Comparison of ENCODE assay signal across 12 cellular contexts in genomic region chr16:88472042-88472441, GRCh38. TPM values are rescaled to one million over a fixed set of nuclear protein-coding genes. Genes with fewer than 3 reads are reported as not detected.
DNase-seq lines count a peak whose midpoint lies in the region; ATAC-seq and TF ChIP-seq lines count a peak whose summit lies in the region.
"Had no signal": no experiment of that assay in that cellular context is flagged by ENCODE, and none has a peak within 500 bp of the region (broad histone marks: within the 10 kb centered on the region; RNA-seq: fewer than 3 reads in every experiment).

No MANE protein-coding gene starts in this region.

- H3K4me3 Mint-ChIP-seq in CD4-positive, CD25-positive, alpha-beta regulatory T cell, result no peak overlapping the region
- peak overlapping the region; percentile 29 for H3K4me3 Mint-ChIP-seq in central memory CD8-positive, alpha-beta T cell

- peak overlapping the region in 2 of 3 donors; percentile 43 to 52 for H3K27ac Mint-ChIP-seq in CD4-positive, CD25-positive, alpha-beta regulatory T cell
- H3K27ac Mint-ChIP-seq in central memory CD8-positive, alpha-beta T cell (ENCODE audit: low read depth), result no peak overlapping the region
- H3K27ac Mint-ChIP-seq: IgD-negative memory B cell had no signal

- H3K4ac ChIP-seq in neuronal stem cell (ENCODE audit: low read length), result no peak overlapping the region

- no CpG with 5 or more reads among the region's 11 CpGs for WGBS in neuronal stem cell (ENCODE audit: extremely low coverage in 2 of 2, insufficient read length in 2 of 2, insufficient replicate concordance in 1 of 2), 2 donors

- H3K4me2 ChIP-seq in DND-41 (ENCODE audit: insufficient read depth, low read length), result no peak overlapping the region
- H3K4me2 ChIP-seq in neuronal stem cell (ENCODE audit: insufficient read depth, low read length, poor library complexity, severe bottlenecking), result no peak overlapping the region

- peak overlapping the region; percentile 81 for H2AK5ac ChIP-seq in neuronal stem cell (ENCODE audit: low read depth, low read length)

- H4K20me1 ChIP-seq in DND-41 (ENCODE audit: insufficient read depth, low read length), result peaks cover 81% of the 10 kb centered on the region

- H3K36me3 Mint-ChIP-seq in CD4-positive, CD25-positive, alpha-beta regulatory T cell, result no peaks in the 10 kb centered on the region
- H3K36me3 Mint-ChIP-seq in central memory CD8-positive, alpha-beta T cell (ENCODE audit: insufficient read depth), result peaks cover 39% of the 10 kb centered on the region
- H3K36me3 Mint-ChIP-seq: IgD-negative memory B cell had no signal

- peaks cover 5 to 54% (median 22%) of the 10 kb centered on the region in 4 donors for H3K4me1 Mint-ChIP-seq in CD4-positive, CD25-positive, alpha-beta regulatory T cell
- H3K4me1 Mint-ChIP-seq in central memory CD8-positive, alpha-beta T cell, result peaks cover 48% of the 10 kb centered on the region

- H2AFZ ChIP-seq in DND-41 (ENCODE audit: low read depth, low read length), result no peak overlapping the region
- H2AFZ ChIP-seq in neuronal stem cell (ENCODE audit: low read length), result no peak overlapping the region

- H3K27me3 Mint-ChIP-seq in CD4-positive, CD25-positive, alpha-beta regulatory T cell, result peaks cover 10% of the 10 kb centered on the region
- H3K27me3 Mint-ChIP-seq in central memory CD8-positive, alpha-beta T cell, result no peaks in the 10 kb centered on the region
- H3K27me3 Mint-ChIP-seq: IgD-negative memory B cell had no signal

- no peaks in the 10 kb centered on the region for H3K27me3 ChIP-seq in CD4-positive, CD25-positive, alpha-beta regulatory T cell (ENCODE audit: control insufficient read depth, insufficient read depth, low read length)
- no peaks in the 10 kb centered on the region for H3K27me3 ChIP-seq in DND-41 (ENCODE audit: insufficient read depth, low read length, poor library complexity)
- no peaks in the 10 kb centered on the region for H3K27me3 ChIP-seq in neuronal stem cell (ENCODE audit: control insufficient read depth in 3 of 3, insufficient read depth in 3 of 3, low read depth in 1 of 3, low read length in 3 of 3)

- DNase-seq in CD4-positive, CD25-positive, alpha-beta regulatory T cell, result no peak
- peak; percentile 14 for DNase-seq in DND-41
- no peak for DNase-seq in central memory CD8-positive, alpha-beta T cell (ENCODE audit: low spot score in 2 of 2)
- no peak for DNase-seq in neuronal stem cell (ENCODE audit: low spot score)
- DNase-seq in mesenteric fat pad (ENCODE audit: low spot score), result no peak
- DNase-seq in activated CD8-positive, alpha-beta memory T cell treated with anti-CD3 and anti-CD28 coated beads, Interleukin-2, amount 50 U/mL, for 48 hours, result no peak
- DNase-seq in SKM-1 (lab: John Stamatoyannopoulos, UW; ENCODE audit: unreplicated experiment), result no peak
- DNase-seq: NCI-H1417, NCI-H1930, NCI-H526 treated with DMSO at 0.1 percent for 48 hours had no signal

- H4K8ac ChIP-seq in neuronal stem cell (ENCODE audit: low read depth, low read length), result no peak overlapping the region

- H3K4me3 ChIP-seq in CD4-positive, CD25-positive, alpha-beta regulatory T cell (ENCODE audit: low read depth, low read length), result no peak overlapping the region
- no peak overlapping the region for H3K4me3 ChIP-seq in DND-41 (ENCODE audit: low read depth in 1 of 2, low read length in 2 of 2)
- no peak overlapping the region for H3K4me3 ChIP-seq in neuronal stem cell (ENCODE audit: low read length in 2 of 2)
- H3K4me3 ChIP-seq: SK-N-MC had no signal

- H3K14ac ChIP-seq in neuronal stem cell (ENCODE audit: low read length), result peak overlapping the region; percentile 82

- H3K9ac ChIP-seq in DND-41 (ENCODE audit: low read depth, low read length), result no peak overlapping the region
- no peak overlapping the region for H3K9ac ChIP-seq in neuronal stem cell (ENCODE audit: low read depth, low read length, poor library complexity)

- no peaks in the 10 kb centered on the region for H3K36me3 ChIP-seq in CD4-positive, CD25-positive, alpha-beta regulatory T cell (ENCODE audit: control insufficient read depth, insufficient read depth, low read length)
- H3K36me3 ChIP-seq in DND-41 (ENCODE audit: insufficient read depth, low read length), result no peaks in the 10 kb centered on the region
- H3K36me3 ChIP-seq in neuronal stem cell (replicated peaks in 1 of 2; ENCODE audit: control insufficient read depth in 2 of 2, insufficient read depth in 2 of 2, low read length in 2 of 2), result no peaks in the 10 kb centered on the region

- H3K9me3 ChIP-seq in CD4-positive, CD25-positive, alpha-beta regulatory T cell (ENCODE audit: control insufficient read depth in 2 of 2, low read length in 2 of 2), result no peaks in the 10 kb centered on the region
- H3K9me3 ChIP-seq in DND-41 (ENCODE audit: insufficient read depth, low read length, severe bottlenecking) (no peaks in the 10 kb centered on the region), neuronal stem cell (replicated peaks in 1 of 2; ENCODE audit: control insufficient read depth in 2 of 2, insufficient read depth in 1 of 2, low read depth in 1 of 2, low read length in 2 of 2) (no peaks in the 10 kb centered on the region)

- no peaks in the 10 kb centered on the region for H3K79me2 ChIP-seq in DND-41 (ENCODE audit: insufficient read depth, low read length)

- no peaks in the 10 kb centered on the region for H3K79me1 ChIP-seq in neuronal stem cell (ENCODE audit: low read depth, low read length)

- H3K23ac ChIP-seq in neuronal stem cell (ENCODE audit: low read depth, low read length, poor library complexity), result peak overlapping the region; percentile 43

- H3K18ac ChIP-seq in neuronal stem cell (ENCODE audit: low read length), result no peak overlapping the region

- H2BK15ac ChIP-seq in neuronal stem cell (ENCODE audit: low read length), result peak overlapping the region; percentile 58

- no peak for ATAC-seq in CD4-positive, CD25-positive, alpha-beta regulatory T cell (ENCODE audit: low read depth in 2 of 2)
- no peak for ATAC-seq in DND-41 (ENCODE audit: insufficient read depth, low read depth)
- ATAC-seq in central memory CD8-positive, alpha-beta T cell (replicated peaks; ENCODE audit: extremely low read depth, poor library complexity, severe bottlenecking), result peak; percentile 12

- H3K27ac ChIP-seq in CD4-positive, CD25-positive, alpha-beta regulatory T cell (ENCODE audit: insufficient read depth, low read length, poor library complexity, severe bottlenecking), result peak overlapping the region; percentile 88
- H3K27ac ChIP-seq in DND-41 (ENCODE audit: low read length), result no peak overlapping the region
- no peak overlapping the region for H3K27ac ChIP-seq in neuronal stem cell (replicated peaks; ENCODE audit: low read length)
- H3K27ac ChIP-seq: SK-N-MC had no signal

- no peak overlapping the region for H2BK5ac ChIP-seq in neuronal stem cell (ENCODE audit: low read length)

- H2BK12ac ChIP-seq in neuronal stem cell (ENCODE audit: low read length), result no peak overlapping the region

- peaks cover 0 to 6% (median 0%) of the 10 kb centered on the region in 7 donors for H3K9me3 Mint-ChIP-seq in CD4-positive, CD25-positive, alpha-beta regulatory T cell
- no peaks in the 10 kb centered on the region for H3K9me3 Mint-ChIP-seq in central memory CD8-positive, alpha-beta T cell
- H3K9me3 Mint-ChIP-seq: IgD-negative memory B cell had no signal

- peaks cover 48% of the 10 kb centered on the region for H3K4me1 ChIP-seq in CD4-positive, CD25-positive, alpha-beta regulatory T cell (ENCODE audit: control insufficient read depth, insufficient read depth, low read length, poor library complexity, severe bottlenecking)
- H3K4me1 ChIP-seq in DND-41 (ENCODE audit: insufficient read depth, low read length) (no peaks in the 10 kb centered on the region), neuronal stem cell (ENCODE audit: control insufficient read depth in 2 of 2, insufficient read depth in 1 of 2, low read depth in 1 of 2, low read length in 2 of 2) (peaks cover 7 to 8% of the 10 kb centered on the region in 2 donors)

- no peak for TF ChIP-seq CTCF in DND-41 (IDR thresholded peaks at IDR 0.05; ENCODE audit: borderline replicate concordance, extremely low read depth, low read length, poor library complexity, severe bottlenecking)

- H2BK120ac ChIP-seq in neuronal stem cell (ENCODE audit: low read depth, low read length), result no peak overlapping the region

- H4K91ac ChIP-seq in neuronal stem cell (ENCODE audit: low read depth, low read length, poor library complexity), result no peak overlapping the region

RNA-seq across cellular contexts. Expression of gene ZFPM1, which starts 19.0 kb away (rescaled TPM):
- total RNA-seq in CD4-positive, CD25-positive, alpha-beta regulatory T cell, result 30.2 TPM
- polyA plus RNA-seq in CD4-positive, CD25-positive, alpha-beta regulatory T cell, result under 1 TPM; 0.07 to 0.41 (median 0.13) TPM
- 3.8 TPM for polyA plus RNA-seq in neuronal stem cell (2013, experiment 1 of 2)
- 4.0 TPM for polyA plus RNA-seq in neuronal stem cell (2013, experiment 2 of 2)
- 4.8 TPM for total RNA-seq in mesenteric fat pad
